ENCODE assay signal across 1 cellular context in the genomic region with DNA sequence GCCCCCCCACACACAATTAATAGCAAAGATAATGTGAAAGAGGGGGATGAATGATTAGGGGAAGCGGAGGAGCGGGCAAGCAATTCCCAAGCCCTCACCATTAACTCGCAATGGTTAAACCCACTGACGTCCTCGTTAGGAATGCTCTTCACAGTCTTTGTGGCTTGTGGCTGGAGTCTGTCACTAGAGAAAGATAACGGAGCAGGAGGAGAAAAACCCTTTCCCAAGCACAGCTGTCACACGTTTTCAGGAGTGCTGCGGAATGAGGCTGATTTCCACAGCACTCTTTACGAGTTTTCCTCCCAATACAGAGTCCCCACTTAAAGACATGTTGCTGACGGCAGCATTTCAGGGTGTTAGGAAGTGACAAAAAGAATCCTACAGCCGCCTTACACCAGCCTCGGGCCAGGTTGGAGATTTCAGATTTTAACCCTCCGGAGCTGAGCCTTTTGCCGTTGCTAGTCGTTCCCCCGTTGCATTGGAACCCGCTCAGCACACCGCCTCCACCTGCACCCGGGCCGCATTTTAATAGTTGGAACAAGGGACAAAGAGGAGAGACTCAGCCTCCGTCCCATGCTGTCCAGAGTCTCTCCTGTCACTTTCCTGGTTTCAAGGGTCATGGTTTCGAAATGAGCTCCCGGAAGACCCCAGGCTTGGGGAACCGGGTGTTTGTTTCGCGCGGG.
TF ChIP-seq lines count a peak whose summit lies in the region.

No MANE protein-coding gene starts in this region.

TF ChIP-seq in HEK293, 187 proteins besides CTCF, POLR2A, EP300 and RAD21 (continued from another document):
- peak; percentile 69 for TF ChIP-seq PRDM10 (tag by site-specific recombination; IDR thresholded peaks at IDR 0.05)
- no peak for TF ChIP-seq ZNF202 (tag by site-specific recombination; IDR thresholded peaks at IDR 0.05; ENCODE audit: borderline replicate concordance)
- TF ChIP-seq ZBTB44 (tag by site-specific recombination; IDR thresholded peaks at IDR 0.05): no peak
- TF ChIP-seq, protein P1, sequence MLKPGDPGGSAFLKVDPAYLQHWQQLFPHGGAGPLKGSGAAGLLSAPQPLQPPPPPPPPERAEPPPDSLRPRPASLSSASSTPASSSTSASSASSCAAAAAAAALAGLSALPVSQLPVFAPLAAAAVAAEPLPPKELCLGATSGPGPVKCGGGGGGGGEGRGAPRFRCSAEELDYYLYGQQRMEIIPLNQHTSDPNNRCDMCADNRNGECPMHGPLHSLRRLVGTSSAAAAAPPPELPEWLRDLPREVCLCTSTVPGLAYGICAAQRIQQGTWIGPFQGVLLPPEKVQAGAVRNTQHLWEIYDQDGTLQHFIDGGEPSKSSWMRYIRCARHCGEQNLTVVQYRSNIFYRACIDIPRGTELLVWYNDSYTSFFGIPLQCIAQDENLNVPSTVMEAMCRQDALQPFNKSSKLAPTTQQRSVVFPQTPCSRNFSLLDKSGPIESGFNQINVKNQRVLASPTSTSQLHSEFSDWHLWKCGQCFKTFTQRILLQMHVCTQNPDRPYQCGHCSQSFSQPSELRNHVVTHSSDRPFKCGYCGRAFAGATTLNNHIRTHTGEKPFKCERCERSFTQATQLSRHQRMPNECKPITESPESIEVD (tag by site-specific recombination; IDR thresholded peaks at IDR 0.05): peak; percentile 60
